ENCODE assay signal across 28 cellular contexts in genomic region chr4:164239976-164240375, GRCh38.
"Had no signal": no experiment of that assay in that cellular context is flagged by ENCODE, and none has a peak within 500 bp of the region (broad histone marks: within the 10 kb centered on the region; RNA-seq: fewer than 3 reads in every experiment).

No MANE protein-coding gene starts in this region.

- H3K4me1 Mint-ChIP-seq: immature natural killer cell; naive B cell; nephron; stimulated activated memory B cell treated with anti-CD40 and anti-IgM and Interleukin-4, amounts not matched to agents 10 μg/mL and 1 μg/mL and 100 μg/mL, for 72 hours had no signal

- DNase-seq: cortex of kidney; dorsolateral prefrontal cortex; effector memory CD4-positive, alpha-beta T cell; esophagus squamous epithelium; foreskin keratinocyte; immature natural killer cell; kidney; left colon; left ventricle myocardium superior; mesendoderm; naive B cell; occipital lobe; pancreas; right lobe of liver; spleen; stimulated activated CD4-positive, alpha-beta T cell treated with anti-CD3 and anti-CD28 coated beads, Interleukin-15, amount 100 ng/mL, for 24 hours; stimulated activated CD4-positive, alpha-beta T cell treated with anti-CD3 and anti-CD28 coated beads, Interleukin-1b, Interleukin-23, amount 100 ng/mL, for 48 hours; stimulated activated CD4-positive, alpha-beta T cell treated with anti-CD3 and anti-CD28 coated beads, Interleukin-4, amount 100 ng/mL, for 24 hours; testis; upper lobe of right lung had no signal

- H3K36me3 ChIP-seq: esophagus squamous epithelium, pancreas, right lobe of liver, spleen, tibial nerve, upper lobe of right lung, vagina had no signal

- H3K27ac ChIP-seq: dorsolateral prefrontal cortex, epithelial cell of prostate, esophagus squamous epithelium, foreskin keratinocyte, pancreas, right lobe of liver, spleen, testis, tibial nerve, upper lobe of right lung, vagina had no signal

- H3K9me3 ChIP-seq: esophagus squamous epithelium, pancreas, right lobe of liver, testis, tibial nerve, upper lobe of right lung, vagina had no signal

- H3K27ac Mint-ChIP-seq: immature natural killer cell; naive B cell; nephron; progenitor cell of endocrine pancreas; stimulated activated memory B cell treated with anti-CD40 and anti-IgM and Interleukin-4, amounts not matched to agents 10 μg/mL and 1 μg/mL and 100 μg/mL, for 72 hours; stimulated activated naive CD8-positive, alpha-beta T cell treated with anti-CD3 and anti-CD28 coated beads, Interleukin-15, Interleukin-2, amounts not matched to agents 100 ng/mL and 50 ng/mL, for 24 hours had no signal

- H3K9me3 Mint-ChIP-seq: naive B cell; nephron; stimulated activated naive CD8-positive, alpha-beta T cell treated with anti-CD3 and anti-CD28 coated beads, Interleukin-15, Interleukin-2, amounts not matched to agents 100 ng/mL and 50 ng/mL, for 24 hours had no signal

- H3K4me3 Mint-ChIP-seq: immature natural killer cell; naive B cell; nephron; stimulated activated memory B cell treated with anti-CD40 and anti-IgM and Interleukin-4, amounts not matched to agents 10 μg/mL and 1 μg/mL and 100 μg/mL, for 72 hours; stimulated activated naive CD8-positive, alpha-beta T cell treated with anti-CD3 and anti-CD28 coated beads, Interleukin-15, Interleukin-2, amounts not matched to agents 100 ng/mL and 50 ng/mL, for 24 hours had no signal

- H3K36me3 Mint-ChIP-seq: immature natural killer cell; naive B cell; stimulated activated memory B cell treated with anti-CD40 and anti-IgM and Interleukin-4, amounts not matched to agents 10 μg/mL and 1 μg/mL and 100 μg/mL, for 72 hours had no signal

- H3K27me3 ChIP-seq: dorsolateral prefrontal cortex, esophagus squamous epithelium, foreskin keratinocyte, pancreas, right lobe of liver, spleen, testis, tibial nerve, upper lobe of right lung, vagina had no signal

- H3K4me3 ChIP-seq: dorsolateral prefrontal cortex, esophagus squamous epithelium, lung, pancreas, right lobe of liver, spleen, testis, tibial nerve, upper lobe of right lung, vagina had no signal

- H3K27me3 Mint-ChIP-seq: naive B cell; progenitor cell of endocrine pancreas; stimulated activated memory B cell treated with anti-CD40 and anti-IgM and Interleukin-4, amounts not matched to agents 10 μg/mL and 1 μg/mL and 100 μg/mL, for 72 hours; stimulated activated naive CD8-positive, alpha-beta T cell treated with anti-CD3 and anti-CD28 coated beads, Interleukin-15, Interleukin-2, amounts not matched to agents 100 ng/mL and 50 ng/mL, for 24 hours had no signal

- H3K4me1 ChIP-seq: esophagus squamous epithelium, foreskin keratinocyte, pancreas, right lobe of liver, spleen, testis, tibial nerve, upper lobe of right lung, vagina had no signal
